Comparison of ENCODE assay signal across 21 cellular contexts in genomic region chr7:127665922-127666321, GRCh38. TPM values are rescaled to one million over a fixed set of nuclear protein-coding genes. Genes with fewer than 3 reads are reported as not detected.
A peak's percentile ranks its signal among the peaks of the same experiment; 100 is the strongest.
DNase-seq lines count a peak whose midpoint lies in the region; ATAC-seq, FAIRE-seq and TF ChIP-seq lines count a peak whose summit lies in the region.
"Had no signal": no experiment of that assay in that cellular context is flagged by ENCODE, and none has a peak within 500 bp of the region (broad histone marks: within the 10 kb centered on the region; RNA-seq: fewer than 3 reads in every experiment).

No MANE protein-coding gene starts in this region.

- DNase-seq in activated T-cell treated with anti-CD3 and anti-CD28 coated beads, Interleukin-2, amount 50 U/mL, for 24 hours = no peak
- DNase-seq in activated T-cell treated with anti-CD3 and anti-CD28 coated beads, Interleukin-2, amount 50 U/mL, for 1 hour = no peak
- DNase-seq in PC-3 = no peak
- no peak for DNase-seq in endothelial cell of umbilical vein (ENCODE audit: low read depth, low spot score)
- DNase-seq in activated CD4-positive, alpha-beta memory T cell treated with anti-CD3 and anti-CD28 coated beads for 36 hours = no peak
- DNase-seq in mesothelial cell of epicardium (ENCODE audit: low spot score in 2 of 2, unreplicated experiment in 2 of 2) = no peak
- DNase-seq: activated CD4-positive, alpha-beta T cell treated with anti-CD3 and anti-CD28 coated beads, Interleukin-2, amount 50 U/mL, for 4 hours; activated effector memory CD4-positive, alpha-beta T cell treated with Interleukin-2 at 50 U/mL for 16 hours; COR-L47; dorsolateral prefrontal cortex; NCI-H1436; NCI-H526; nucleus accumbens; Right ventricle myocardium superior; stomach; T-helper 9 cell had no signal

- H3K27ac ChIP-seq in PC-3 (ENCODE audit: low read length) (peak overlapping the region; percentile 88), endothelial cell of umbilical vein (ENCODE audit: insufficient read depth, low read depth, low read length) (peak overlapping the region; percentile 93)
- H3K27ac ChIP-seq: dorsolateral prefrontal cortex, KMS-11, stomach had no signal

- no peaks in the 10 kb centered on the region for H3K9me2 ChIP-seq in PC-3 (replicated peaks; ENCODE audit: low read length)

- peak overlapping the region; percentile 78 for H3K4me2 ChIP-seq in PC-3 (ENCODE audit: low read length)
- H3K4me2 ChIP-seq in endothelial cell of umbilical vein (ENCODE audit: insufficient read depth, low read length) = peak overlapping the region; percentile 76
- H3K4me2 ChIP-seq in skeletal muscle satellite cell (ENCODE audit: low read length) = peak overlapping the region; percentile 76
- H3K4me2 ChIP-seq: KMS-11 had no signal

- TF ChIP-seq POLR2A in endothelial cell of umbilical vein (IDR thresholded peaks at IDR 0.05; ENCODE audit: low read depth, low read length) = no peak

- intact Hi-C loops in PC-3 (cut with micrococcal nuclease) = loop anchor here (5.0 kb wide), 1 partner anchor 79 kb away; the partner anchor contains the start of genes ARF5 and GCC1
- intact Hi-C loops in endothelial cell of umbilical vein (cut with micrococcal nuclease) = no loop called here
- intact Hi-C loops in activated CD4-positive, alpha-beta memory T cell treated with anti-CD3 and anti-CD28 coated beads for 36 hours (cut with micrococcal nuclease) = no loop called here

- H3K4me1 ChIP-seq in PC-3 (ENCODE audit: insufficient read depth, low read length) (peaks cover 39% of the 10 kb centered on the region), endothelial cell of umbilical vein (ENCODE audit: control insufficient read depth, extremely low read depth, insufficient read depth, low read length) (peaks cover 37% of the 10 kb centered on the region), skeletal muscle satellite cell (ENCODE audit: control insufficient read depth, insufficient read depth, low read length) (peaks cover 37% of the 10 kb centered on the region)

- H3K9ac ChIP-seq in PC-3 (ENCODE audit: low read length) = peak overlapping the region; percentile 36
- H3K9ac ChIP-seq in endothelial cell of umbilical vein (replicated peaks; ENCODE audit: extremely low read depth, insufficient read depth, low read length) = peak overlapping the region; percentile 35
- H3K9ac ChIP-seq in skeletal muscle satellite cell (ENCODE audit: low read depth, low read length) = peak overlapping the region; percentile 41
- H3K9ac ChIP-seq: KMS-11 had no signal

- H4K20me1 ChIP-seq in PC-3 (ENCODE audit: low read length) (peaks cover 14% of the 10 kb centered on the region), endothelial cell of umbilical vein (replicated peaks; ENCODE audit: control insufficient read depth, extremely low read depth, insufficient read depth, low read length) (peaks cover 1% of the 10 kb centered on the region)

- no peaks in the 10 kb centered on the region for H3K27me3 Mint-ChIP-seq in activated T-cell treated with anti-CD3 and anti-CD28 coated beads, Interleukin-2, amount 50 U/mL, for 24 hours
- H3K27me3 Mint-ChIP-seq in activated CD4-positive, alpha-beta memory T cell treated with anti-CD3 and anti-CD28 coated beads for 36 hours = no peaks in the 10 kb centered on the region
- no peaks in the 10 kb centered on the region for H3K27me3 Mint-ChIP-seq in mesothelial cell of epicardium (ENCODE audit: low read depth)

- H3K36me3 ChIP-seq in PC-3 (ENCODE audit: low read depth, low read length) (peaks cover 2% of the 10 kb centered on the region; the same call in 1 of the 2 replicates), endothelial cell of umbilical vein (ENCODE audit: control insufficient read depth in 2 of 2, extremely low read depth in 1 of 2, insufficient read depth in 2 of 2, low read length in 2 of 2) (peaks cover 0 to under 1% of the 10 kb centered on the region in 2 experiments), skeletal muscle satellite cell (ENCODE audit: insufficient read depth, low read length) (peaks cover 3% of the 10 kb centered on the region)

- TF ChIP-seq CTCF in PC-3 (conservative IDR thresholded peaks at IDR 0.05; ENCODE audit: low read depth, low read length) (no peak), endothelial cell of umbilical vein (IDR thresholded peaks at IDR 0.05; ENCODE audit: extremely low read depth in 1 of 2, insufficient read depth in 1 of 2, low read depth in 1 of 2, low read length in 2 of 2) (no peak), mesothelial cell of epicardium (IDR thresholded peaks at IDR 0.05; ENCODE audit: unreplicated experiment) (no peak)

- no peaks in the 10 kb centered on the region for H3K9me3 Mint-ChIP-seq in activated T-cell treated with anti-CD3 and anti-CD28 coated beads, Interleukin-2, amount 50 U/mL, for 24 hours
- no peaks in the 10 kb centered on the region for H3K9me3 Mint-ChIP-seq in activated CD4-positive, alpha-beta memory T cell treated with anti-CD3 and anti-CD28 coated beads for 36 hours
- H3K9me3 Mint-ChIP-seq in mesothelial cell of epicardium = no peaks in the 10 kb centered on the region

- H3K27me3 ChIP-seq in PC-3 (ENCODE audit: low read length) (no peaks in the 10 kb centered on the region), endothelial cell of umbilical vein (ENCODE audit: control insufficient read depth in 2 of 2, insufficient read depth in 2 of 2, low read length in 2 of 2) (no peaks in the 10 kb centered on the region), skeletal muscle satellite cell (ENCODE audit: control insufficient read depth, insufficient read depth, low read length) (no peaks in the 10 kb centered on the region)
- H3K27me3 ChIP-seq: dorsolateral prefrontal cortex, stomach had no signal

- H3K9me3 ChIP-seq in PC-3 (ENCODE audit: low read length) (no peaks in the 10 kb centered on the region), endothelial cell of umbilical vein (replicated peaks; ENCODE audit: control insufficient read depth, insufficient read depth, low read length) (no peaks in the 10 kb centered on the region), skeletal muscle satellite cell (replicated peaks; ENCODE audit: low read length) (no peaks in the 10 kb centered on the region)
- H3K9me3 ChIP-seq: stomach had no signal

- ATAC-seq in PC-3 = peak; percentile 1
- no peak for ATAC-seq in HG03571 (IDR thresholded peaks at IDR 0.05; ENCODE audit: unreplicated experiment)

- no peak overlapping the region for H3K4me3 Mint-ChIP-seq in activated T-cell treated with anti-CD3 and anti-CD28 coated beads, Interleukin-2, amount 50 U/mL, for 24 hours
- no peak overlapping the region for H3K4me3 Mint-ChIP-seq in activated CD4-positive, alpha-beta memory T cell treated with anti-CD3 and anti-CD28 coated beads for 36 hours
- H3K4me3 Mint-ChIP-seq in mesothelial cell of epicardium = no peak overlapping the region

- no peaks in the 10 kb centered on the region for H3K9me1 ChIP-seq in endothelial cell of umbilical vein (replicated peaks; ENCODE audit: control insufficient read depth, extremely low read depth, insufficient read depth, low read length)

- H3K36me3 Mint-ChIP-seq in activated T-cell treated with anti-CD3 and anti-CD28 coated beads, Interleukin-2, amount 50 U/mL, for 24 hours (ENCODE audit: low read depth) = peaks cover 85% of the 10 kb centered on the region
- peaks cover 40% of the 10 kb centered on the region for H3K36me3 Mint-ChIP-seq in activated CD4-positive, alpha-beta memory T cell treated with anti-CD3 and anti-CD28 coated beads for 36 hours
- peaks cover 10% of the 10 kb centered on the region for H3K36me3 Mint-ChIP-seq in mesothelial cell of epicardium

- CTCF ChIA-PET in PC-3 (lab: Charles Lee) = interaction anchor here (1.2 kb wide), 1 partner anchor 41 kb away, joined by 10 read pairs; no protein-coding TSS in a partner anchor
- CTCF ChIA-PET in endothelial cell of umbilical vein (lab: Charles Lee) = interaction anchor here (1.2 to 2.1 kb wide), 8 partner anchors 12 to 543 kb away, joined by 3 to 14 read pairs (median 6); partner anchors contain the start of gene ARF5
- CTCF ChIA-PET in activated CD4-positive, alpha-beta memory T cell treated with anti-CD3 and anti-CD28 coated beads for 36 hours (lab: Charles Lee) = interaction anchor here (1.1 to 1.6 kb wide), 2 partner anchors 11 to 43 kb away, joined by 3 to 4 read pairs; no protein-coding TSS in a partner anchor

- peaks cover 93% of the 10 kb centered on the region for H3K79me2 ChIP-seq in PC-3 (ENCODE audit: low read length)
- H3K79me2 ChIP-seq in endothelial cell of umbilical vein (ENCODE audit: control insufficient read depth, insufficient read depth, low read length) = peaks cover 88% of the 10 kb centered on the region

- no peak overlapping the region for H2AFZ ChIP-seq in PC-3 (ENCODE audit: low read length)
- no peak overlapping the region for H2AFZ ChIP-seq in endothelial cell of umbilical vein (ENCODE audit: low read depth, low read length)

- H3K4me1 Mint-ChIP-seq in activated T-cell treated with anti-CD3 and anti-CD28 coated beads, Interleukin-2, amount 50 U/mL, for 24 hours (ENCODE audit: low read depth) = peaks cover 77% of the 10 kb centered on the region
- H3K4me1 Mint-ChIP-seq in activated CD4-positive, alpha-beta memory T cell treated with anti-CD3 and anti-CD28 coated beads for 36 hours (ENCODE audit: low read depth) = peaks cover 61% of the 10 kb centered on the region
- H3K4me1 Mint-ChIP-seq in mesothelial cell of epicardium = peaks cover 4% of the 10 kb centered on the region

- no peak for FAIRE-seq in endothelial cell of umbilical vein (lab: Jason Lieb, UNC)
- FAIRE-seq: GM18507 had no signal

- H3K27ac Mint-ChIP-seq in activated T-cell treated with anti-CD3 and anti-CD28 coated beads, Interleukin-2, amount 50 U/mL, for 24 hours = peak overlapping the region; percentile 94
- H3K27ac Mint-ChIP-seq in activated CD4-positive, alpha-beta memory T cell treated with anti-CD3 and anti-CD28 coated beads for 36 hours = no peak overlapping the region
- no peak overlapping the region for H3K27ac Mint-ChIP-seq in mesothelial cell of epicardium

- BruUV-seq in PC-3 (replicated peaks; lab: Mats Ljungman, UMichigan) (no TSS peak), endothelial cell of umbilical vein (replicated peaks; lab: Mats Ljungman, UMichigan) (no TSS peak)

- dilution Hi-C loops in endothelial cell of umbilical vein (cut with MboI; ENCODE audit: extremely low pct_ligation_motif_present, low sequenced_read_pairs) = no loop called here

- peaks cover 13% of the 10 kb centered on the region for H3F3A ChIP-seq in PC-3 (ENCODE audit: low read length, unreplicated experiment)

- POLR2A ChIA-PET in PC-3 (lab: Charles Lee; ENCODE audit: unreplicated experiment) (interaction anchor here (0.7 kb wide), 1 partner anchor 449 kb away, joined by 5 read pairs; no protein-coding TSS in a partner anchor), endothelial cell of umbilical vein (lab: Charles Lee) (no interaction called here)
- POLR2A ChIA-PET in activated CD4-positive, alpha-beta memory T cell treated with anti-CD3 and anti-CD28 coated beads for 36 hours (lab: Charles Lee) = interaction anchor here (0.9 to 1.9 kb wide), 2 partner anchors 11 to 13 kb away, joined by 4 to 8 read pairs; no protein-coding TSS in a partner anchor

- H3K4me3 ChIP-seq in PC-3 (ENCODE audit: low read length) = peak overlapping the region; percentile 53
- H3K4me3 ChIP-seq in endothelial cell of umbilical vein (replicated peaks in 1 of 3; ENCODE audit: insufficient read depth in 1 of 3, low read depth in 1 of 3, low read length in 3 of 3) = no peak overlapping the region
- no peak overlapping the region for H3K4me3 ChIP-seq in skeletal muscle satellite cell (ENCODE audit: low read length)
- H3K4me3 ChIP-seq: dorsolateral prefrontal cortex, stomach had no signal

RNA-seq across cellular contexts. Expression of gene SND1, which starts 13.9 kb away (rescaled TPM):
- 139 and 158 TPM in 2 replicates for total RNA-seq in PC-3 (2014; rRNA removed)
- 234 and 249 TPM in 2 replicates for total RNA-seq in endothelial cell of umbilical vein
- 113 and 116 TPM in 2 replicates for polyA plus RNA-seq in endothelial cell of umbilical vein
- polyA plus RNA-seq in endothelial cell of umbilical vein (2011; cell fraction: cytosol; rRNA removed) = 142 and 145 TPM in 2 replicates
- 150 and 152 TPM in 2 replicates for polyA plus RNA-seq in endothelial cell of umbilical vein (2011; cell fraction: nucleus; rRNA removed)
- polyA plus RNA-seq in endothelial cell of umbilical vein (2012) = 164 and 205 TPM in 2 replicates
- polyA minus RNA-seq in endothelial cell of umbilical vein = 269 and 273 TPM in 2 replicates
- 158 TPM for polyA minus RNA-seq in endothelial cell of umbilical vein (2011; cell fraction: cytosol; rRNA and poly(A)+ RNA removed)
- 216 and 269 TPM in 2 replicates for polyA minus RNA-seq in endothelial cell of umbilical vein (2011; cell fraction: nucleus; rRNA and poly(A)+ RNA removed)
- total RNA-seq in skeletal muscle satellite cell (2012; rRNA removed) = 222 and 250 TPM in 2 replicates
- total RNA-seq in activated CD4-positive, alpha-beta memory T cell treated with anti-CD3 and anti-CD28 coated beads for 36 hours = 100 to 1,000 TPM; 208 to 235 TPM
- 205 to 211 TPM (median 208 TPM) in 3 replicates for total RNA-seq in mesothelial cell of epicardium

RNA-seq across cellular contexts. Expression of gene PAX4, which starts 48.0 kb away (rescaled TPM):
- total RNA-seq in PC-3 (2014; rRNA removed) = not detected in 2 replicates
- total RNA-seq in endothelial cell of umbilical vein = not detected in 2 replicates
- not detected in 2 replicates for polyA plus RNA-seq in endothelial cell of umbilical vein
- polyA plus RNA-seq in endothelial cell of umbilical vein (2011; cell fraction: cytosol; rRNA removed) = not detected in 2 replicates
- polyA plus RNA-seq in endothelial cell of umbilical vein (2011; cell fraction: nucleus; rRNA removed) = not detected in 2 replicates
- polyA plus RNA-seq in endothelial cell of umbilical vein (2012) = not detected in 2 replicates
- not detected in 2 replicates for polyA minus RNA-seq in endothelial cell of umbilical vein
- not detected for polyA minus RNA-seq in endothelial cell of umbilical vein (2011; cell fraction: cytosol; rRNA and poly(A)+ RNA removed)
- not detected in 2 replicates for polyA minus RNA-seq in endothelial cell of umbilical vein (2011; cell fraction: nucleus; rRNA and poly(A)+ RNA removed)
- not detected in 2 replicates for total RNA-seq in skeletal muscle satellite cell (2012; rRNA removed)
- total RNA-seq in activated CD4-positive, alpha-beta memory T cell treated with anti-CD3 and anti-CD28 coated beads for 36 hours = not detected
- not detected in 3 replicates for total RNA-seq in mesothelial cell of epicardium
- total RNA-seq: Right ventricle myocardium superior, skeletal muscle tissue, stomach had no signal
- polyA plus RNA-seq: stomach had no signal
